1 cellular context compared by ENCODE assay signal in genomic region chr15:93052090-93052892, GRCh38.
TF ChIP-seq lines count a peak whose summit lies in the region.

No MANE protein-coding gene starts in this region.

TF ChIP-seq in Ishikawa, 13 proteins besides CTCF, POLR2A, EP300 and RAD21 (continued from another document):
- TF ChIP-seq CEBPB (IDR thresholded peaks at IDR 0.05) (no peak), REST (IDR thresholded peaks at IDR 0.05; ENCODE audit: low read depth) (no peak), CREB1 (IDR thresholded peaks at IDR 0.05; ENCODE audit: low read depth) (no peak), YY1 (IDR thresholded peaks at IDR 0.05; ENCODE audit: low read depth) (no peak), EGR1 (IDR thresholded peaks at IDR 0.05) (no peak), MAX (IDR thresholded peaks at IDR 0.05) (no peak), ZBTB7A (IDR thresholded peaks at IDR 0.05; ENCODE audit: low read depth) (no peak), TAF1 (IDR thresholded peaks at IDR 0.05; ENCODE audit: low read depth) (no peak)
